10 cellular contexts compared by ENCODE assay signal in the genomic region with DNA sequence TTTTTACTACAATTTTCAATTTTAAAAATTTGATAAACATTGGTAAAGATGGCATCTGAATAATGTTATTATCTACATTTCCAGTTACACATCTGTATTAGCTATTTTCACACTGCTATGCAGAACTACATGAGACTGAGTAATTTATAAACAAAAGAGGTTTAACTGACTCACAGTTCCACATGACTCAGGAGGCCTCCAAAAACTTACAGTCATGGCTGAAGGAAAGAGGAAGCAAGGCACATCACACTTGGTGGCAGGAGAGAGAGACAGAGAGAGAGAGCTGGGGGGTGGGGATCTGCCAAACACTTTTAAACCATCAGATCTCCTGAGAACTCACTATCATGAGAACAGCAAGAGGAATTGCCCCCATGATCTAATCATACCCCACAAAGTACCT.
DNase-seq lines count a peak whose midpoint lies in the region; ATAC-seq, FAIRE-seq and TF ChIP-seq lines count a peak whose summit lies in the region.
"Had no signal": no experiment of that assay in that cellular context is flagged by ENCODE, and none has a peak within 500 bp of the region (broad histone marks: within the 10 kb centered on the region; RNA-seq: fewer than 3 reads in every experiment).

No MANE protein-coding gene starts in this region.

- H3K27ac ChIP-seq in fibroblast of lung (ENCODE audit: insufficient read depth, low read length) (peak overlapping the region; percentile 78), smooth muscle cell (ENCODE audit: low read depth) (peak overlapping the region; percentile 53)
- H3K27ac ChIP-seq: 22Rv1 had no signal

- H2AFZ ChIP-seq in fibroblast of lung (ENCODE audit: low read length): peak overlapping the region; percentile 81
- H2AFZ ChIP-seq in smooth muscle cell (ENCODE audit: low read depth): peak overlapping the region; percentile 31

- H3K9ac ChIP-seq in fibroblast of lung (ENCODE audit: insufficient read depth, low read length) (no peak overlapping the region), smooth muscle cell (ENCODE audit: low read depth) (peak overlapping the region; percentile 6)

- TF ChIP-seq CTCF in fibroblast of lung (conservative IDR thresholded peaks at IDR 0.05 in 1 of 2, IDR thresholded peaks at IDR 0.05 in 1 of 2; ENCODE audit: low read depth in 1 of 2, low read length in 2 of 2) (no peak), smooth muscle cell (IDR thresholded peaks at IDR 0.05; ENCODE audit: borderline replicate concordance, insufficient read depth, poor library complexity, severe bottlenecking) (no peak)

- peak; percentile 3 for DNase-seq in DMS53 (lab: John Stamatoyannopoulos, UW)
- DNase-seq in DMS53 treated with DMSO at 0.1 percent for 48 hours (lab: John Stamatoyannopoulos, UW; ENCODE audit: unreplicated experiment): no peak
- peak; percentile 7 for DNase-seq in RPMI8226
- peak; percentile 70 to 85 for DNase-seq in fibroblast of lung (ENCODE audit: low read depth in 2 of 2)
- no peak for DNase-seq in smooth muscle cell (lab: John Stamatoyannopoulos, UW; ENCODE audit: unreplicated experiment)
- no peak for DNase-seq in activated CD8-positive, alpha-beta memory T cell treated with anti-CD3 and anti-CD28 coated beads, Interleukin-2, amount 50 U/mL, for 4 hours
- no peak for DNase-seq in HTR-8/SVneo (ENCODE audit: insufficient read length, low spot score)

- ATAC-seq in HG03469 (IDR thresholded peaks at IDR 0.05; ENCODE audit: unreplicated experiment): no peak

- H3K4me2 ChIP-seq in fibroblast of lung (ENCODE audit: extremely low read depth, insufficient read depth, low read length): no peak overlapping the region
- H3K4me2 ChIP-seq in smooth muscle cell: peak overlapping the region; percentile 3

- H3K4me1 ChIP-seq in fibroblast of lung (ENCODE audit: control insufficient read depth, extremely low read depth, insufficient read depth, low read length) (peaks cover 12% of the 10 kb centered on the region), smooth muscle cell (ENCODE audit: low read depth) (no peaks in the 10 kb centered on the region)

- H3K9me3 ChIP-seq in fibroblast of lung (ENCODE audit: control insufficient read depth, insufficient read depth, low read depth, low read length): no peaks in the 10 kb centered on the region
- H3K9me3 ChIP-seq in smooth muscle cell (replicated peaks; ENCODE audit: low read depth): no peaks in the 10 kb centered on the region

- H3K27me3 ChIP-seq in fibroblast of lung (ENCODE audit: control insufficient read depth, insufficient read depth, low read length) (no peaks in the 10 kb centered on the region), smooth muscle cell (ENCODE audit: low read depth) (no peaks in the 10 kb centered on the region)

- H3K4me3 ChIP-seq in fibroblast of lung (replicated peaks in 1 of 4; ENCODE audit: control extremely low read depth in 1 of 4, insufficient read depth in 1 of 4, low read depth in 3 of 4, low read length in 4 of 4) (no peak overlapping the region), smooth muscle cell (no peak overlapping the region)

- no peaks in the 10 kb centered on the region for H4K20me1 ChIP-seq in fibroblast of lung (ENCODE audit: control insufficient read depth, extremely low read depth, insufficient read depth, low read length)
- H4K20me1 ChIP-seq in smooth muscle cell (ENCODE audit: low read depth): no peaks in the 10 kb centered on the region

- no peak for FAIRE-seq in HTR-8/SVneo (lab: Jason Lieb, UNC)
- FAIRE-seq: colon had no signal

- no peaks in the 10 kb centered on the region for H3F3A ChIP-seq in smooth muscle cell (ENCODE audit: low read depth)

- H3K79me2 ChIP-seq in fibroblast of lung (ENCODE audit: control insufficient read depth, insufficient read depth, low read length) (no peaks in the 10 kb centered on the region), smooth muscle cell (ENCODE audit: low read depth) (no peaks in the 10 kb centered on the region)

- no peaks in the 10 kb centered on the region for H3K36me3 ChIP-seq in fibroblast of lung (ENCODE audit: control insufficient read depth, insufficient read depth, low read length)
- no peaks in the 10 kb centered on the region for H3K36me3 ChIP-seq in smooth muscle cell (ENCODE audit: low read depth)

Comparison
In these comparisons a context has a peak if more than half of its experiments do, and no peak if none do; other contexts are left out.
1. DNase-seq: peak in DMS53 (single experiment), RPMI8226 (single experiment) and fibroblast of lung (2 of 2); none in DMS53 treated with DMSO at 0.1 percent for 48 hours (single experiment), smooth muscle cell (single experiment), activated CD8-positive, alpha-beta memory T cell treated with anti-CD3 and anti-CD28 coated beads, Interleukin-2, amount 50 U/mL, for 4 hours (single experiment) and HTR-8/SVneo (single experiment).